ENCODE assay signal across 18 cellular contexts in genomic region chr7:82722946-82723345, GRCh38.
DNase-seq lines count a peak whose midpoint lies in the region; ATAC-seq and TF ChIP-seq lines count a peak whose summit lies in the region.
"Had no signal": no experiment of that assay in that cellular context is flagged by ENCODE, and none has a peak within 500 bp of the region (broad histone marks: within the 10 kb centered on the region; RNA-seq: fewer than 3 reads in every experiment).

No MANE protein-coding gene starts in this region.

- CTCF ChIA-PET in PC-9 (lab: Charles Lee), result interaction anchor here (0.6 kb wide), 1 partner anchor 160 kb away, joined by 3 read pairs; no protein-coding TSS in a partner anchor

- peak overlapping the region; percentile 24 for H3K9ac ChIP-seq in mesenchymal stem cell (ENCODE audit: low read length)
- H3K9ac ChIP-seq: BLaER1 treated with 17β-estradiol and CSF1 and Interleukin-3, amounts not matched to agents 10 nM and 100 nM had no signal

- H3K4me1 ChIP-seq in BE2C (no peaks in the 10 kb centered on the region), SJCRH30 (peaks cover 13% of the 10 kb centered on the region), mesenchymal stem cell (ENCODE audit: control insufficient read depth, insufficient read depth, low read depth, low read length) (no peaks in the 10 kb centered on the region), PC-9 (replicated peaks; ENCODE audit: insufficient read depth) (no peaks in the 10 kb centered on the region; the same call in 1 of the 2 replicates)
- H3K4me1 ChIP-seq: prostate gland, suprapubic skin had no signal

- TF ChIP-seq CTCF in BE2C (IDR thresholded peaks at IDR 0.05; ENCODE audit: low read depth, low read length), result no peak
- TF ChIP-seq CTCF in PC-9 (conservative IDR thresholded peaks at IDR 0.05), result no peak

- no peak overlapping the region for H2BK5ac ChIP-seq in mesenchymal stem cell (ENCODE audit: low read depth, low read length, poor library complexity, severe bottlenecking)

- H3K27me3 ChIP-seq in BE2C (no peaks in the 10 kb centered on the region), SJCRH30 (no peaks in the 10 kb centered on the region), mesenchymal stem cell (ENCODE audit: control insufficient read depth in 1 of 2, insufficient read depth in 1 of 2, low read length in 2 of 2) (no peaks in the 10 kb centered on the region), PC-9 (ENCODE audit: insufficient read depth, low read depth) (no peaks in the 10 kb centered on the region)
- H3K27me3 ChIP-seq: BLaER1 treated with 17β-estradiol and CSF1 and Interleukin-3, amounts not matched to agents 10 nM and 100 nM; suprapubic skin had no signal

- no peaks in the 10 kb centered on the region for H3K9me2 ChIP-seq in PC-9 (ENCODE audit: insufficient read depth)

- H3K9me3 ChIP-seq in BE2C (no peaks in the 10 kb centered on the region), SJCRH30 (replicated peaks) (no peaks in the 10 kb centered on the region), mesenchymal stem cell (ENCODE audit: control insufficient read depth, low read length) (no peaks in the 10 kb centered on the region), PC-9 (ENCODE audit: insufficient read depth, low read depth) (no peaks in the 10 kb centered on the region)
- H3K9me3 ChIP-seq: prostate gland, suprapubic skin had no signal

- H3K4me3 ChIP-seq in BE2C (ENCODE audit: low read depth, low read length) (no peak overlapping the region), SJCRH30 (no peak overlapping the region), mesenchymal stem cell (ENCODE audit: insufficient read depth in 1 of 2, low read depth in 1 of 2, low read length in 2 of 2) (no peak overlapping the region), PC-9 (no peak overlapping the region)
- H3K4me3 ChIP-seq: BLaER1 treated with 17β-estradiol and CSF1 and Interleukin-3, amounts not matched to agents 10 nM and 100 nM; prostate gland; suprapubic skin had no signal

- H3K4me2 ChIP-seq in mesenchymal stem cell (ENCODE audit: low read length, poor library complexity, severe bottlenecking) (no peak overlapping the region), PC-9 (no peak overlapping the region)

- H3K4ac ChIP-seq in mesenchymal stem cell (ENCODE audit: low read depth in 1 of 2, low read length in 2 of 2), result no peak overlapping the region

- WGBS in mesenchymal stem cell, result 64% methylated on average over 3 of the region's 3 CpGs

- H3K79me1 ChIP-seq in mesenchymal stem cell (replicated peaks; ENCODE audit: low read length, poor library complexity, severe bottlenecking), result no peaks in the 10 kb centered on the region

- no peak overlapping the region for H2BK12ac ChIP-seq in mesenchymal stem cell (ENCODE audit: low read length in 2 of 2)

- no peak overlapping the region for H3K23ac ChIP-seq in mesenchymal stem cell (ENCODE audit: low read length in 2 of 2)

- H2AK5ac ChIP-seq in mesenchymal stem cell (ENCODE audit: low read length, severe bottlenecking), result no peak overlapping the region

- DNase-seq in BE2C (peak; percentile 22), SJCRH30 (peak; percentile 13 to 42), mesenchymal stem cell (no peak), amniotic stem cell (lab: John Stamatoyannopoulos, UW) (no peak), PC-9 (no peak), head of caudate nucleus (no peak)
- DNase-seq: activated CD4-positive, CD25-positive, alpha-beta regulatory T cell; activated T-cell treated with anti-CD3 and anti-CD28 coated beads, Interleukin-2, amount 50 U/mL, for 48 hours; kidney glomerular epithelial cell; NCI-H1048; NCI-H2171 treated with DMSO at 0.1 percent for 48 hours; Right ventricle myocardium superior; small intestine; stimulated activated CD4-positive, alpha-beta T cell treated with anti-CD3 and anti-CD28 coated beads, Interleukin-4, amount 100 ng/mL, for 4 hours had no signal

- POLR2A ChIA-PET in PC-9 (lab: Charles Lee; ENCODE audit: unreplicated experiment), result no interaction called here

- no peaks in the 10 kb centered on the region for H4K20me1 ChIP-seq in PC-9 (ENCODE audit: insufficient read depth)
- H4K20me1 ChIP-seq: BLaER1 treated with 17β-estradiol and CSF1 and Interleukin-3, amounts not matched to agents 10 nM and 100 nM had no signal

- intact Hi-C loops in PC-9 (cut with micrococcal nuclease; ENCODE audit: unreplicated experiment), result no loop called here
- intact Hi-C loops in head of caudate nucleus (cut with DNase I), result no loop called here

- BruUV-seq in PC-9 (replicated peaks; lab: Mats Ljungman, UMichigan), result no TSS peak

- H4K8ac ChIP-seq in mesenchymal stem cell (ENCODE audit: low read length), result peak overlapping the region; percentile 12

- no peak overlapping the region for H2AFZ ChIP-seq in mesenchymal stem cell (ENCODE audit: low read depth, low read length)
- H2AFZ ChIP-seq in PC-9, result no peak overlapping the region; the same call in 1 of the 2 replicates

- peak; percentile 55 for ATAC-seq in GM18868 (IDR thresholded peaks at IDR 0.05; ENCODE audit: unreplicated experiment)

- H3K36me3 ChIP-seq in BE2C (no peaks in the 10 kb centered on the region), SJCRH30 (no peaks in the 10 kb centered on the region), mesenchymal stem cell (ENCODE audit: control insufficient read depth in 1 of 2, insufficient read depth in 2 of 2, low read depth in 1 of 2, low read length in 2 of 2) (no peaks in the 10 kb centered on the region), PC-9 (ENCODE audit: low read depth) (no peaks in the 10 kb centered on the region)
- H3K36me3 ChIP-seq: BLaER1 treated with 17β-estradiol and CSF1 and Interleukin-3, amounts not matched to agents 10 nM and 100 nM; prostate gland; suprapubic skin had no signal

- no peaks in the 10 kb centered on the region for H3F3A ChIP-seq in PC-9 (ENCODE audit: insufficient read depth, low read depth)

- H3K14ac ChIP-seq in mesenchymal stem cell (ENCODE audit: low read length in 2 of 2), result no peak overlapping the region

- no peak overlapping the region for H3K18ac ChIP-seq in mesenchymal stem cell (ENCODE audit: low read depth in 1 of 2, low read length in 2 of 2)

- H4K91ac ChIP-seq in mesenchymal stem cell (ENCODE audit: low read length), result no peak overlapping the region

- H2BK15ac ChIP-seq in mesenchymal stem cell (ENCODE audit: low read depth, poor library complexity, severe bottlenecking), result no peak overlapping the region

- H3K79me2 ChIP-seq in PC-9 (ENCODE audit: low read depth), result no peaks in the 10 kb centered on the region

- no peak overlapping the region for H2BK120ac ChIP-seq in mesenchymal stem cell (ENCODE audit: low read depth, low read length)

- H3K27ac ChIP-seq in SJCRH30 (no peak overlapping the region), mesenchymal stem cell (ENCODE audit: low read length, poor library complexity, severe bottlenecking) (no peak overlapping the region), PC-9 (no peak overlapping the region)
- H3K27ac ChIP-seq: BLaER1 treated with 17β-estradiol and CSF1 and Interleukin-3, amounts not matched to agents 10 nM and 100 nM; prostate gland; suprapubic skin had no signal

Comparison
In these comparisons a context has a peak if more than half of its experiments do, and no peak if none do; other contexts are left out.
1. DNase-seq: peak in BE2C (single experiment) and SJCRH30 (2 of 2); none in mesenchymal stem cell (single experiment), amniotic stem cell (single experiment), PC-9 (0 of 2) and head of caudate nucleus (0 of 42).